In the genomic region with DNA sequence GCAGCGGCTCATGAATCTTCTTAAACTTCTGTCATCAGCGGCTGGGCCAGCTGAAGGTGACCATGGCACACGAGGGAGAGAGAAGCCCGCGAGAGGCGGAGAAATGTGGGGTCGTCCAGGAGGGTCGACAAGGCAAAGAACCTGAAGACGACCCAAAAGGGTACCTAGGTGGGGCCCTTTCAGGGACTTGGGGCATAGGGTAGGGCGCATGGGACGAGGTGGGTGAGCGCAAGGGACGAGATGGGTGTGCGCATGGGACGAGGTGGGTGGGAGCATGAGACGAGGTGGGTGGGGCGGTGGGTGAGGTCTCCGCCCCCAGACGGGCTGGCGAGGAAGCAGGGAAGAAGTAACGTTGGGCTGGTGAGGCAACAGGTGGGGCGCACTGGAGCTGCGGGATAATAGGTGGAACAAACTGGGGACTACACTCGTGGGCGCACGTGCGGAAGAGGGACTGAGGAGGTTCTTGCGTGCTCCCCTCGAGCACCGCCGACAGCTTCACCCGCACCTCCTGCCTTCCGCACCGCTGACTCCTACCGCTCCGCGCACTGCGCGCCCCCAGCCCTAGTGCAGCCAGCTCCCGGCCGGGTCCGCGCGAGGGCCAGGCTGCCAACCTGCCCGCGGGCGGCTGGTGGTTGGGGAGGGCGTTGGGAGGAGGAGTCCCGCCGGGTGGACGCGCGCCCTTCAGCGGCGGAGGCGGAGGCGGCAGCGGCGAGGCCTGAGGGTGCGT, we compare ENCODE assay signal across 8 cellular contexts. TPM values are rescaled to one million over a fixed set of nuclear protein-coding genes. Genes with fewer than 3 reads are reported as not detected.
A peak's percentile ranks its signal among the peaks of the same experiment; 100 is the strongest.
DNase-seq lines count a peak whose midpoint lies in the region; ATAC-seq and TF ChIP-seq lines count a peak whose summit lies in the region.

No MANE protein-coding gene starts in this region.

- H3K4me1 ChIP-seq in IMR-90 (ENCODE audit: control insufficient read depth, insufficient read depth, low read length): peaks cover 5% of the 10 kb centered on the region
- peaks cover 15% of the 10 kb centered on the region for H3K4me1 ChIP-seq in PC-3 (ENCODE audit: insufficient read depth, low read length)

- ATAC-seq in GM21576 (IDR thresholded peaks at IDR 0.05; ENCODE audit: unreplicated experiment) (peak; percentile 43), IMR-90 (ENCODE audit: low read depth) (peak; percentile 76), PC-3 (peak; percentile 79), Right ventricle myocardium superior (ENCODE audit: poor library complexity) (peak; percentile 86)

- TF ChIP-seq CTCF in IMR-90 (conservative IDR thresholded peaks at IDR 0.05; ENCODE audit: low read depth, low read length) (peak; percentile 29), PC-3 (conservative IDR thresholded peaks at IDR 0.05; ENCODE audit: low read depth, low read length) (0 out of 2 replicates have a peak, but pooled peaks have one; percentile 25)

- H3K9me2 ChIP-seq in PC-3 (replicated peaks; ENCODE audit: low read length): no peaks in the 10 kb centered on the region

- no peak overlapping the region for H3K18ac ChIP-seq in IMR-90 (ENCODE audit: low read depth, low read length)

- CTCF ChIA-PET in IMR-90 (lab: Yijun Ruan, JAX): interaction anchor here (0.6 to 2.4 kb wide), 19 partner anchors 10 to 1391 kb away, joined by 3 to 31 read pairs (median 4); a partner anchor contains a TSS
- CTCF ChIA-PET in PC-3 (lab: Charles Lee): interaction anchor here (0.6 to 1.7 kb wide), 9 partner anchors 16 to 857 kb away, joined by 3 to 11 read pairs (median 4); a partner anchor contains a TSS

- DNase-seq in EH (ENCODE audit: low read depth): peak; percentile 71
- peak; percentile 61 for DNase-seq in IMR-90
- DNase-seq in PC-3: peak; percentile 76
- DNase-seq in activated naive CD4-positive, alpha-beta T cell treated with anti-CD3 and anti-CD28 coated beads, Interleukin-2, amount 50 U/mL, for 16 hours: peak; percentile 44
- peak; percentile 77 for DNase-seq in Right ventricle myocardium superior
- DNase-seq in posterior cingulate gyrus: peak in 8 of 10 donors; percentile 15 to 85 (median 29)
- DNase-seq in putamen (ENCODE audit: low spot score): no peak

- POLR2A ChIA-PET in IMR-90 (lab: Charles Lee; ENCODE audit: unreplicated experiment) (no interaction called here), PC-3 (lab: Charles Lee; ENCODE audit: unreplicated experiment) (interaction anchor here (0.6 kb wide), 1 partner anchor 164 kb away, joined by 3 read pairs; no protein-coding TSS in a partner anchor)

- H3K27me3 ChIP-seq in IMR-90 (ENCODE audit: control insufficient read depth, insufficient read depth, low read length) (no peaks in the 10 kb centered on the region), PC-3 (ENCODE audit: low read length) (no peaks in the 10 kb centered on the region)

- H4K5ac ChIP-seq in IMR-90 (ENCODE audit: low read depth, low read length): peak overlapping the region; percentile 3; the same call in 1 of the 2 replicates

- dilution Hi-C loops in IMR-90 (cut with HindIII; ENCODE audit: low sequenced_read_pairs, unreplicated experiment): no loop called here

- H4K20me1 ChIP-seq in IMR-90 (ENCODE audit: insufficient read depth, low read length) (no peaks in the 10 kb centered on the region), PC-3 (ENCODE audit: low read length) (no peaks in the 10 kb centered on the region)

- H2AFZ ChIP-seq in IMR-90 (replicated peaks; ENCODE audit: low read length, poor library complexity) (peak overlapping the region; percentile 97), PC-3 (ENCODE audit: low read length) (peak overlapping the region; percentile 91)

- H3K14ac ChIP-seq in IMR-90 (replicated peaks; ENCODE audit: low read depth, low read length): no peak overlapping the region; the same call in 1 of the 2 replicates

- H4K8ac ChIP-seq in IMR-90 (ENCODE audit: low read depth in 2 of 2, low read length in 2 of 2): peak overlapping the region; percentile 26 to 49; a peak in 2 of 4 replicates

- peak; percentile 18; the same call in 1 of the 2 replicates for TF ChIP-seq RAD21 in IMR-90 (IDR thresholded peaks at IDR 0.05; ENCODE audit: low read length)

- BruUV-seq in IMR-90 (replicated peaks; lab: Mats Ljungman, UMichigan) (no TSS peak), PC-3 (replicated peaks; lab: Mats Ljungman, UMichigan) (no TSS peak)

- H2AK5ac ChIP-seq in IMR-90 (ENCODE audit: low read depth, low read length): no peak overlapping the region

- H2AK9ac ChIP-seq in IMR-90 (replicated peaks; ENCODE audit: low read depth, low read length, poor library complexity): peak overlapping the region; percentile 75

- WGBS in IMR-90 (ENCODE audit: extremely low coverage in 2 of 2, insufficient read length in 1 of 2), 2 experiments: 0% methylated on average over 16 of the region's 60 CpGs; no CpG with 5 or more reads in 1 of the 2 experiments

- no peaks in the 10 kb centered on the region for H3F3A ChIP-seq in PC-3 (ENCODE audit: low read length, unreplicated experiment)

- H3K9ac ChIP-seq in IMR-90 (ENCODE audit: low read depth, low read length) (peak overlapping the region; percentile 25), PC-3 (ENCODE audit: low read length) (peak overlapping the region; percentile 92)

- no peak overlapping the region for H2BK20ac ChIP-seq in IMR-90 (ENCODE audit: low read depth, low read length)

- in situ Hi-C loops in IMR-90 (cut with MboI; ENCODE audit: low sequenced_read_pairs): no loop called here

- H2BK120ac ChIP-seq in IMR-90 (ENCODE audit: low read depth, low read length): 0 out of 2 replicates have a peak overlapping the region, but pooled peaks have one; percentile 4

- H3K56ac ChIP-seq in IMR-90 (ENCODE audit: extremely low read depth, insufficient read depth, low read length): 0 out of 2 replicates have a peak overlapping the region, but pooled peaks have one; percentile 41

- peak overlapping the region; percentile 48; the same call in 1 of the 2 replicates for H4K91ac ChIP-seq in IMR-90 (ENCODE audit: insufficient read depth, low read depth, low read length)

- H3K4me2 ChIP-seq in IMR-90 (ENCODE audit: low read depth, low read length) (peak overlapping the region; percentile 83), PC-3 (ENCODE audit: low read length) (peak overlapping the region; percentile 100)

- TF ChIP-seq POLR2A in IMR-90 (IDR thresholded peaks at IDR 0.05; ENCODE audit: low read depth, low read length): peak; percentile 38; the same call in 1 of the 2 replicates

- peaks cover 4% of the 10 kb centered on the region in 2 experiments; a peak in 2 of 4 replicates for H3K79me1 ChIP-seq in IMR-90 (ENCODE audit: low read depth in 1 of 2, low read length in 2 of 2)

- no peaks in the 10 kb centered on the region for H3K36me3 ChIP-seq in IMR-90 (ENCODE audit: control insufficient read depth, insufficient read depth, low read length)
- no peaks in the 10 kb centered on the region for H3K36me3 ChIP-seq in PC-3 (ENCODE audit: low read depth, low read length)

- H3K4me3 ChIP-seq in IMR-90 (ENCODE audit: insufficient read depth, low read depth, low read length) (peak overlapping the region; percentile 71), PC-3 (ENCODE audit: low read length) (peak overlapping the region; percentile 81)

- no peaks in the 10 kb centered on the region for H3K9me1 ChIP-seq in IMR-90 (ENCODE audit: insufficient read depth, low read length)

- H3K9me3 ChIP-seq in IMR-90 (ENCODE audit: control insufficient read depth, insufficient read depth, low read length) (no peaks in the 10 kb centered on the region), PC-3 (ENCODE audit: low read length) (no peaks in the 10 kb centered on the region)

- intact Hi-C loops in IMR-90 (cut with micrococcal nuclease) (loop anchor here (1.0 to 5.0 kb wide), 4 partner anchors 256 to 1376 kb away; a partner anchor contains a TSS), PC-3 (cut with micrococcal nuclease) (loop anchor here (2.0 to 5.0 kb wide), 2 partner anchors 114 to 451 kb away; no protein-coding TSS in a partner anchor), Right ventricle myocardium superior (cut with DNase I) (loop anchor here (2.0 to 10.0 kb wide), 3 partner anchors 113 to 253 kb away; a partner anchor contains a TSS), posterior cingulate gyrus (cut with DNase I) (loop anchor here (10.0 kb wide), 2 partner anchors 223 to 253 kb away; no protein-coding TSS in a partner anchor)

- no peak overlapping the region; the same call in 2 of the 3 replicates for H2BK15ac ChIP-seq in IMR-90 (ENCODE audit: low read depth, low read length)

- peak overlapping the region; percentile 15; the same call in 1 of the 2 replicates for H3K27ac ChIP-seq in IMR-90 (ENCODE audit: insufficient read depth, low read length)
- peak overlapping the region; percentile 75 for H3K27ac ChIP-seq in PC-3 (ENCODE audit: low read length)

- H3K23ac ChIP-seq in IMR-90 (ENCODE audit: low read depth, low read length): no peak overlapping the region

- H3K79me2 ChIP-seq in PC-3 (ENCODE audit: low read length): peaks cover 6% of the 10 kb centered on the region; the same call in 1 of the 2 replicates

- peak overlapping the region; percentile 46 for H3K4ac ChIP-seq in IMR-90 (ENCODE audit: low read depth, low read length)

- H2BK5ac ChIP-seq in IMR-90 (ENCODE audit: low read depth, low read length, poor library complexity, severe bottlenecking): peak overlapping the region; percentile 63

TF ChIP-seq in IMR-90, 13 proteins besides CTCF, POLR2A, EP300 and RAD21:
- TF ChIP-seq, protein P1, sequence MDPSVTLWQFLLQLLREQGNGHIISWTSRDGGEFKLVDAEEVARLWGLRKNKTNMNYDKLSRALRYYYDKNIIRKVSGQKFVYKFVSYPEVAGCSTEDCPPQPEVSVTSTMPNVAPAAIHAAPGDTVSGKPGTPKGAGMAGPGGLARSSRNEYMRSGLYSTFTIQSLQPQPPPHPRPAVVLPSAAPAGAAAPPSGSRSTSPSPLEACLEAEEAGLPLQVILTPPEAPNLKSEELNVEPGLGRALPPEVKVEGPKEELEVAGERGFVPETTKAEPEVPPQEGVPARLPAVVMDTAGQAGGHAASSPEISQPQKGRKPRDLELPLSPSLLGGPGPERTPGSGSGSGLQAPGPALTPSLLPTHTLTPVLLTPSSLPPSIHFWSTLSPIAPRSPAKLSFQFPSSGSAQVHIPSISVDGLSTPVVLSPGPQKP (IDR thresholded peaks at IDR 0.05; ENCODE audit: borderline replicate concordance, low read depth, low read length): no peak
- TF ChIP-seq BHLHE40 (IDR thresholded peaks at IDR 0.05; ENCODE audit: low read depth, low read length): peak; percentile 73; the same call in 1 of the 2 replicates
- peak; percentile 9; the same call in 1 of the 2 replicates for TF ChIP-seq MXI1 (IDR thresholded peaks at IDR 0.05; ENCODE audit: borderline replicate concordance, low read depth, low read length)
- peak; percentile 55; the same call in 1 of the 2 replicates for TF ChIP-seq MAZ (IDR thresholded peaks at IDR 0.05; ENCODE audit: borderline replicate concordance, low read depth, low read length)

RNA-seq across cellular contexts. Expression of a gene that starts 23.2 kb away (rescaled TPM):
- not detected in 2 replicates for total RNA-seq in IMR-90 (2012; rRNA removed)
- polyA plus RNA-seq in IMR-90 (2012; rRNA removed): not detected in 2 replicates
- polyA plus RNA-seq in IMR-90 (2012; cell fraction: cytosol; rRNA removed): 0.09 TPM in 1 of 2 replicates, not detected in the other
- polyA plus RNA-seq in IMR-90 (2012; cell fraction: nucleus; rRNA removed; ENCODE audit: low replicate concordance): 0.13 and 0.14 TPM in 2 replicates
- not detected in 2 replicates for total RNA-seq in PC-3 (2014; rRNA removed)
- 70.0 TPM for total RNA-seq in Right ventricle myocardium superior

Comparison
In these comparisons a context has a peak if more than half of its experiments do, and no peak if none do; other contexts are left out.
1. RNA of a gene that starts 23.2 kb away (total RNA-seq): 70.0 TPM in Right ventricle myocardium superior (single experiment); not detected in IMR-90 and not detected in PC-3; every median in the first group is over 10 times any median in the second.
2. Peak in every context shown above with its lines, with median percentiles within 50 percentile points of each other: ATAC-seq.